In the genomic region with DNA sequence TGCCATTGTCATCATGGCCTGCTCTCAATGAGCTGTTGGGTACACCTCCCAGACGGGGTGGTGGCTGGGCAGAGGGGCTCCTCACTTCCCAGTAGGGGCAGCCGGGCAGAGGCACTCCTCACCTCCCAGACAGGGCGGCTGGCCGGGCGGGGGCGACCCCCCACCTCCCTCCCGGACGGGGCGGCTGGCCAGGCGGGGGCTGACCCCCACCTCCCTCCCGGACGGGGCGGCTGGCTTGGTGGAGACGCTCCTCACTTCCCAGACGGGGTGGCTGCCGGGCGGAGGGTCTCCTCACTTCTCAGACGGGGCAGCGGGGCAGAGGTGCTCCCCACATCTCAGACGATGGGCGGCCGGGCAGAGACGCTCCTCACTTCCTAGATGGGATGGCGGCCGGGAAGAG, we compare ENCODE assay signal across 6 cellular contexts. TPM values are rescaled to one million over a fixed set of nuclear protein-coding genes. Genes with fewer than 3 reads are reported as not detected.
"Had no signal": no experiment of that assay in that cellular context is flagged by ENCODE, and none has a peak within 500 bp of the region (broad histone marks: within the 10 kb centered on the region; RNA-seq: fewer than 3 reads in every experiment).

No MANE protein-coding gene starts in this region.

RNA-seq across cellular contexts. Expression of a gene that starts 18.0 kb away (rescaled TPM):
- total RNA-seq: activated CD4-positive, alpha-beta T cell treated with anti-CD3 and anti-CD28 coated beads, Interleukin-2, amount 10 ng/mL, durations not matched to agents 24 days and 14 days; activated CD8-positive, alpha-beta memory T cell treated with anti-CD3 and anti-CD28 coated beads for 36 hours; activated CD8-positive, alpha-beta memory T cell treated with anti-CD3 and anti-CD28 coated beads, Interleukin-2, amount 10 ng/mL, durations not matched to agents 7 days and 5 days; activated CD8-positive, alpha-beta T cell treated with anti-CD3 and anti-CD28 coated beads for 36 hours; activated CD8-positive, alpha-beta T cell treated with anti-CD3 and anti-CD28 coated beads, Interleukin-2, amount 10 ng/mL, durations not matched to agents 7 days and 5 days; T-helper 1 cell treated with Interleukin-12 subunit alpha and Interleukin-12 subunit beta and Interleukin-4 antibody, amounts not matched to agents 30 ng/mL and 1 ng/mL, for 36 hours had no signal
